ENCODE assay signal across 20 cellular contexts in genomic region chr6:105384004-105384403, GRCh38. TPM values are rescaled to one million over a fixed set of nuclear protein-coding genes. Genes with fewer than 3 reads are reported as not detected.
DNase-seq lines count a peak whose midpoint lies in the region; ATAC-seq, FAIRE-seq and TF ChIP-seq lines count a peak whose summit lies in the region.
"Had no signal": no experiment of that assay in that cellular context is flagged by ENCODE, and none has a peak within 500 bp of the region (broad histone marks: within the 10 kb centered on the region; RNA-seq: fewer than 3 reads in every experiment).

No MANE protein-coding gene starts in this region.

- H3K27me3 Mint-ChIP-seq in activated naive CD4-positive, alpha-beta T cell treated with anti-CD3 and anti-CD28 coated beads, Interleukin-2, amount 10 ng/mL, durations not matched to agents 7 days and 5 days: no peaks in the 10 kb centered on the region
- H3K27me3 Mint-ChIP-seq: activated CD4-positive, alpha-beta T cell treated with anti-CD3 and anti-CD28 coated beads, Interleukin-2, amount 10 ng/mL, durations not matched to agents 24 days and 14 days; effector memory CD8-positive, alpha-beta T cell; natural killer cell treated with Interleukin-12 subunit alpha and Interleukin-12 subunit beta and Interleukin-15 and Interleukin-18, amount 100 ng/mL, for 72 hours had no signal

- peaks cover 20% of the 10 kb centered on the region for H3K4me1 Mint-ChIP-seq in activated naive CD4-positive, alpha-beta T cell treated with anti-CD3 and anti-CD28 coated beads, Interleukin-2, amount 10 ng/mL, durations not matched to agents 7 days and 5 days

- no peak overlapping the region for H3K27ac Mint-ChIP-seq in activated naive CD4-positive, alpha-beta T cell treated with anti-CD3 and anti-CD28 coated beads, Interleukin-2, amount 50 U/mL, for 72 hours
- H3K27ac Mint-ChIP-seq in activated naive CD4-positive, alpha-beta T cell treated with anti-CD3 and anti-CD28 coated beads, Interleukin-2, amount 10 ng/mL, durations not matched to agents 7 days and 5 days: no peak overlapping the region
- H3K27ac Mint-ChIP-seq: activated CD4-positive, alpha-beta T cell treated with anti-CD3 and anti-CD28 coated beads, Interleukin-2, amount 10 ng/mL, durations not matched to agents 24 days and 14 days; effector memory CD8-positive, alpha-beta T cell; natural killer cell treated with Interleukin-12 subunit alpha and Interleukin-12 subunit beta and Interleukin-15 and Interleukin-18, amount 100 ng/mL, for 72 hours had no signal

- peak; percentile 24 to 43 for ATAC-seq in activated naive CD4-positive, alpha-beta T cell treated with anti-CD3 and anti-CD28 coated beads, Interleukin-2, amount 50 U/mL, for 72 hours
- ATAC-seq: effector memory CD8-positive, alpha-beta T cell; natural killer cell treated with Interleukin-12 subunit alpha and Interleukin-12 subunit beta and Interleukin-15 and Interleukin-18, amount 100 ng/mL, for 72 hours had no signal

- CTCF ChIA-PET in activated naive CD4-positive, alpha-beta T cell treated with anti-CD3 and anti-CD28 coated beads, Interleukin-2, amount 10 ng/mL, durations not matched to agents 7 days and 5 days (lab: Charles Lee): no interaction called here

- no peak for TF ChIP-seq CTCF in GM13977 (IDR thresholded peaks at IDR 0.05; ENCODE audit: extremely low read depth, insufficient read depth, missing control alignments)

- H3K36me3 Mint-ChIP-seq in activated naive CD4-positive, alpha-beta T cell treated with anti-CD3 and anti-CD28 coated beads, Interleukin-2, amount 50 U/mL, for 72 hours: peaks cover 0 to 12% of the 10 kb centered on the region in 2 donors
- peaks cover 18% of the 10 kb centered on the region for H3K36me3 Mint-ChIP-seq in activated naive CD4-positive, alpha-beta T cell treated with anti-CD3 and anti-CD28 coated beads, Interleukin-2, amount 10 ng/mL, durations not matched to agents 7 days and 5 days

- H3K4me3 Mint-ChIP-seq in activated naive CD4-positive, alpha-beta T cell treated with anti-CD3 and anti-CD28 coated beads, Interleukin-2, amount 10 ng/mL, durations not matched to agents 7 days and 5 days: no peak overlapping the region
- H3K4me3 Mint-ChIP-seq: activated CD4-positive, alpha-beta T cell treated with anti-CD3 and anti-CD28 coated beads, Interleukin-2, amount 10 ng/mL, durations not matched to agents 24 days and 14 days; effector memory CD8-positive, alpha-beta T cell; natural killer cell treated with Interleukin-12 subunit alpha and Interleukin-12 subunit beta and Interleukin-15 and Interleukin-18, amount 100 ng/mL, for 72 hours had no signal

- H3K9me3 Mint-ChIP-seq in activated naive CD4-positive, alpha-beta T cell treated with anti-CD3 and anti-CD28 coated beads, Interleukin-2, amount 50 U/mL, for 72 hours: no peaks in the 10 kb centered on the region
- H3K9me3 Mint-ChIP-seq in activated naive CD4-positive, alpha-beta T cell treated with anti-CD3 and anti-CD28 coated beads, Interleukin-2, amount 10 ng/mL, durations not matched to agents 7 days and 5 days: no peaks in the 10 kb centered on the region
- H3K9me3 Mint-ChIP-seq: activated CD4-positive, alpha-beta T cell treated with anti-CD3 and anti-CD28 coated beads, Interleukin-2, amount 10 ng/mL, durations not matched to agents 24 days and 14 days; effector memory CD8-positive, alpha-beta T cell; natural killer cell treated with Interleukin-12 subunit alpha and Interleukin-12 subunit beta and Interleukin-15 and Interleukin-18, amount 100 ng/mL, for 72 hours had no signal

- no peak for DNase-seq in activated naive CD4-positive, alpha-beta T cell treated with anti-CD3 and anti-CD28 coated beads, Interleukin-2, amount 50 U/mL, for 72 hours (ENCODE audit: low spot score in 2 of 2)
- no peak for DNase-seq in activated naive CD4-positive, alpha-beta T cell treated with anti-CD3 and anti-CD28 coated beads, Interleukin-2, amount 10 ng/mL, durations not matched to agents 7 days and 5 days
- DNase-seq in RCC 7860 (ENCODE audit: low spot score) (peak; percentile 11), glomerular visceral epithelial cell (ENCODE audit: extremely low spot score) (peak; percentile 52), GM13977 (ENCODE audit: low spot score) (no peak), C1 segment of cervical spinal cord (lab: John Stamatoyannopoulos, UW) (no peak), ureter (ENCODE audit: low spot score) (no peak)
- DNase-seq in activated T-cell treated with anti-CD3 and anti-CD28 coated beads, Interleukin-2, amount 50 U/mL, for 48 hours: no peak
- DNase-seq: 8988T; activated CD4-positive, alpha-beta T cell treated with anti-CD3 and anti-CD28 coated beads, Interleukin-2, amount 10 ng/mL, durations not matched to agents 24 days and 14 days; activated naive CD4-positive, alpha-beta T cell; anterior cingulate cortex; cerebellar nuclear complex; effector memory CD8-positive, alpha-beta T cell; GOT3; mesenchymal stem cell; NCI-H1105; posterior cingulate gyrus had no signal

- no peak for FAIRE-seq in RCC 7860 (lab: Jason Lieb, UNC)
- FAIRE-seq: islet of Langerhans had no signal

- in situ Hi-C loops in GM13977 (cut with MboI; ENCODE audit: low pct_unique_long_range_greater_than_20kb, low sequenced_read_pairs, unreplicated experiment): no loop called here

RNA-seq across cellular contexts. Expression of gene PREP, which starts 18.9 kb away (rescaled TPM):
- 10 to 100 TPM; 19.2 to 45.6 TPM for total RNA-seq in activated naive CD4-positive, alpha-beta T cell treated with anti-CD3 and anti-CD28 coated beads, Interleukin-2, amount 50 U/mL, for 72 hours
- 37.9 TPM for total RNA-seq in ureter

Comparison
In these comparisons a context has a peak if more than half of its experiments do, and no peak if none do; other contexts are left out.
1. DNase-seq: peak in RCC 7860 (single experiment) and glomerular visceral epithelial cell (single experiment); none in activated naive CD4-positive, alpha-beta T cell treated with anti-CD3 and anti-CD28 coated beads, Interleukin-2, amount 50 U/mL, for 72 hours (0 of 2), activated naive CD4-positive, alpha-beta T cell treated with anti-CD3 and anti-CD28 coated beads, Interleukin-2, amount 10 ng/mL, durations not matched to agents 7 days and 5 days (single experiment), GM13977 (single experiment), activated T-cell treated with anti-CD3 and anti-CD28 coated beads, Interleukin-2, amount 50 U/mL, for 48 hours (0 of 2), C1 segment of cervical spinal cord (0 of 14) and ureter (single experiment).